Comparison of ENCODE assay signal across 21 cellular contexts in genomic region chr22:32311551-32312071, GRCh38. TPM values are rescaled to one million over a fixed set of nuclear protein-coding genes. Genes with fewer than 3 reads are reported as not detected.
"Had no signal": no experiment of that assay in that cellular context is flagged by ENCODE, and none has a peak within 500 bp of the region (broad histone marks: within the 10 kb centered on the region; RNA-seq: fewer than 3 reads in every experiment).

No MANE protein-coding gene starts in this region.

- H3K9me3 Mint-ChIP-seq: activated B cell treated with CpG ODN at 0.5 μM for 24 hours; activated T-cell treated with anti-CD3 and anti-CD28 coated beads, Interleukin-2, amount 50 U/mL, for 4 hours; endodermal cell; immature natural killer cell; T-helper 1 cell treated with Interleukin-12 subunit alpha and Interleukin-12 subunit beta and Interleukin-4 antibody, amounts not matched to agents 30 μg/mL and 1 μg/mL, for 36 hours had no signal

- H3K9me3 ChIP-seq: transverse colon had no signal

- H3K27ac ChIP-seq: transverse colon had no signal

- H3K36me3 ChIP-seq: transverse colon had no signal

- FAIRE-seq: TTC549 had no signal

- H3K36me3 Mint-ChIP-seq: immature natural killer cell; naive B cell; stimulated activated memory B cell treated with anti-CD40 and anti-IgM and Interleukin-4, amounts not matched to agents 10 μg/mL and 1 μg/mL and 100 μg/mL, for 72 hours had no signal

- H3K4me1 Mint-ChIP-seq: activated B cell treated with CpG ODN at 0.5 μM for 24 hours; endodermal cell; immature natural killer cell; naive B cell; stimulated activated memory B cell treated with anti-CD40 and anti-IgM and Interleukin-4, amounts not matched to agents 10 μg/mL and 1 μg/mL and 100 μg/mL, for 72 hours had no signal

- H3K4me3 Mint-ChIP-seq: activated B cell treated with CpG ODN at 0.5 μM for 24 hours; activated naive CD8-positive, alpha-beta T cell; activated T-cell treated with anti-CD3 and anti-CD28 coated beads, Interleukin-2, amount 50 U/mL, for 4 hours; brain; endodermal cell; immature natural killer cell; naive B cell; stimulated activated memory B cell treated with anti-CD40 and anti-IgM and Interleukin-4, amounts not matched to agents 10 μg/mL and 1 μg/mL and 100 μg/mL, for 72 hours; T-helper 1 cell treated with Interleukin-12 subunit alpha and Interleukin-12 subunit beta and Interleukin-4 antibody, amounts not matched to agents 30 μg/mL and 1 μg/mL, for 36 hours had no signal

- H3K4me3 ChIP-seq: lung, transverse colon had no signal

- H3K27ac Mint-ChIP-seq: activated B cell treated with CpG ODN at 0.5 μM for 24 hours; activated naive CD8-positive, alpha-beta T cell; brain; endodermal cell; immature natural killer cell; stimulated activated memory B cell treated with anti-CD40 and anti-IgM and Interleukin-4, amounts not matched to agents 10 μg/mL and 1 μg/mL and 100 μg/mL, for 72 hours; T-helper 1 cell treated with Interleukin-12 subunit alpha and Interleukin-12 subunit beta and Interleukin-4 antibody, amounts not matched to agents 30 μg/mL and 1 μg/mL, for 36 hours had no signal

- ATAC-seq: activated T-cell treated with anti-CD3 and anti-CD28 coated beads, Interleukin-2, amount 50 U/mL, for 4 hours; left colon; right cardiac atrium; stimulated activated memory B cell treated with anti-CD40 and anti-IgM and Interleukin-4, amounts not matched to agents 10 μg/mL and 1 μg/mL and 100 μg/mL, for 72 hours had no signal

- H3K4me1 ChIP-seq: transverse colon had no signal

- DNase-seq: activated B cell treated with CpG ODN at 0.5 μM for 24 hours; activated CD4-positive, alpha-beta T cell treated with anti-CD3 and anti-CD28 coated beads, Interleukin-2, amount 50 U/mL, for 1 hour; activated gamma-delta T cell; activated T-cell treated with anti-CD3 and anti-CD28 coated beads, Interleukin-2, amount 50 U/mL, for 4 hours; amygdala; dermis blood vessel endothelial cell; erythroblast; immature natural killer cell; left colon; naive B cell; posterior cingulate gyrus; right cardiac atrium; transverse colon had no signal

- H3K27me3 ChIP-seq: transverse colon had no signal

- H3K27me3 Mint-ChIP-seq: brain had no signal

RNA-seq across cellular contexts. Expression of gene RFPL3, which starts 46.1 kb away (rescaled TPM):
- total RNA-seq: activated B cell treated with CpG ODN at 0.5 μM for 24 hours; activated T-cell treated with anti-CD3 and anti-CD28 coated beads, Interleukin-2, amount 50 U/mL, for 4 hours; dermis blood vessel endothelial cell; endodermal cell; left colon; lung; right cardiac atrium; subcutaneous adipose tissue; transverse colon had no signal
- polyA plus RNA-seq: immature natural killer cell, lung, right cardiac atrium had no signal

RNA-seq across cellular contexts. Expression of gene SLC5A4, which starts 56.5 kb away (rescaled TPM):
- total RNA-seq: activated B cell treated with CpG ODN at 0.5 μM for 24 hours; activated T-cell treated with anti-CD3 and anti-CD28 coated beads, Interleukin-2, amount 50 U/mL, for 4 hours; endodermal cell had no signal
- polyA plus RNA-seq: immature natural killer cell had no signal
